Comparison of ENCODE assay signal across 8 cellular contexts in the genomic region with DNA sequence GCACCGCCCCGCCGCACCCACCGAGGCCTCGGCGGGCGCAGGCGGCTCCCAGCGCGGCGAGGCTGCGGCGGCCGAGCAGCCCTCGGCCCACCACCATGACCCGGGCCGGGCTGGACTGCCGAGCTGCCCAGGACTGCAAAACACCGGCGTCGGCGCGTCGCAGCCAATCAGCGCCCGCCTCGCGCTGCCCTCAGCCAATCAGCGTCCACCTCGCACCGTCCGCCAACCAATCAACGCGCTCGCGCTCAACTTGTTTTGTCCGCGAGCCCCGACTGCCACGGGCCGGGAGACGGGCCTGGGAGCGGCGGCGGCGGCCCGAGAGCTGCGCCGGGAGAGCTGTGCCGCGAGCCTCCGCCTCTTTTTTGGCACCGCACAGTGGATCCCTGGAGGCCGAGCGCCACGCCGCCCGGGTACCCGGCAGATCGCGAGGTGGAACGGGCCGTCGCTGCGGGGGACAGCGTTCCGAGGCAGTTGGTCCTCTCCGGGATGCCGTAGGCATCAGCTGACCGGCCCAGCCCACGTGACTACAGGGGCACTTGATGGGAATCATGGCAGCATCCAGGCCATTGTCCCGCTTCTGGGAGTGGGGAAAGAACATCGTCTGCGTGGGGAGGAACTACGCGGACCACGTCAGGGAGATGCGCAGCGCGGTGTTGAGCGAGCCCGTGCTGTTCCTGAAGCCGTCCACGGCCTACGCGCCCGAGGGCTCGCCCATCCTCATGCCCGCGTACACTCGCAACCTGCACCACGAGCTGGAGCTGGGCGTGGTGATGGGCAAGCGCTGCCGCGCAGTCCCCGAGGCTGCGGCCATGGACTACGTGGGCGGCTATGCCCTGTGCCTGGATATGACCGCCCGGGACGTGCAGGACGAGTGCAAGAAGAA.
DNase-seq lines count a peak whose midpoint lies in the region; ATAC-seq and TF ChIP-seq lines count a peak whose summit lies in the region.

Gene FAHD1 (plus strand): TSS at position 516 of the 883 bp plus-strand sequence. CDS start 33 bp downstream, at position 549.
Gene HAGH (minus strand): TSS at position 135 of the 883 bp plus-strand sequence. CDS start 38 bp downstream, at position 97.

- DNase-seq in AG10803 (ENCODE audit: low read depth) (peak; percentile 96), NCI-H446 (lab: John Stamatoyannopoulos, UW) (peak; percentile 82 to 94), islet precursor cell (peak; percentile 97)
- DNase-seq in activated CD4-positive, CD25-positive, alpha-beta regulatory T cell treated with anti-CD3 and anti-CD28 coated beads, Interleukin-2, amount 50 U/mL, for 16 hours (ENCODE audit: low read depth, low spot score): peak; percentile 79
- peak; percentile 91 for DNase-seq in central memory CD4-positive, alpha-beta T cell
- peak; percentile 86 for DNase-seq in stimulated activated CD4-positive, alpha-beta T cell treated with anti-CD3 and anti-CD28 coated beads, Interleukin-12 subunit alpha, Interleukin-12 subunit beta, amount 100 ng/mL, for 4 hours

- H3K4me3 ChIP-seq in AG10803 (ENCODE audit: low read length): peak within 1 kb of the TSS; percentile 99

- ATAC-seq in GM19043 (IDR thresholded peaks at IDR 0.05; ENCODE audit: low read depth, unreplicated experiment): peak; percentile 88
- ATAC-seq in HG03354 (IDR thresholded peaks at IDR 0.05; ENCODE audit: poor library complexity, severe bottlenecking, unreplicated experiment): peak; percentile 83

- no peak for TF ChIP-seq CTCF in AG10803 (conservative IDR thresholded peaks at IDR 0.05; ENCODE audit: low read length)

Comparison
In these comparisons a context has a peak if more than half of its experiments do, and no peak if none do; other contexts are left out.
1. Peak in every context shown above with its lines: DNase-seq, ATAC-seq and H3K4me3 ChIP-seq.